Comparison of ENCODE assay signal across 7 cellular contexts in the genomic region with DNA sequence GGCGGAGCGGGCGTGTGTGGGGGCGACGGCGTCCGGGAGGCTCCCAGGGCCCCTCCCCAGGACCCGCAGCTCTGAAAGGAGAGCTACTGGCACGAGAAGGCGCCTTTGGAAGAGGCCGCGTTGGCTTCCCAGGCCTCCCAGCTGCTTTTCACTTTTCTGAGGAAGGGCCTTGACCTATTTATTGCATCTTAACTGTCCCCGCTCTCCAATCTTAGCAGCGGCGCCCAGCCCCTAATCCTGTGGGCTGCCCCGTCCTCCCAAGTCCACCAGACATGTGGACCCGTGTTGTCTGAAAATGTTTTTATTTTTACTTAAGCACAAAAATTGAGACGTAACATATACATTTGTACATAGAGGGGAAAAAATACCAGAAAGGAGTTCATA. TPM values are rescaled to one million over a fixed set of nuclear protein-coding genes. Genes with fewer than 3 reads are reported as not detected.
DNase-seq lines count a peak whose midpoint lies in the region; ATAC-seq and TF ChIP-seq lines count a peak whose summit lies in the region.

No MANE protein-coding gene starts in this region.

- DNase-seq in HL-60 (ENCODE audit: low read depth in 1 of 2, low spot score in 1 of 2) (no peak), stomach (no peak), cortex of kidney (lab: John Stamatoyannopoulos, UW) (no peak)
- no peak for DNase-seq in activated naive CD4-positive, alpha-beta T cell treated with anti-CD3 and anti-CD28 coated beads, Interleukin-2, amount 50 U/mL, for 72 hours (ENCODE audit: low spot score in 2 of 2)

- H3K27ac ChIP-seq in HL-60 (replicated peaks), result peak overlapping the region; percentile 80
- peak overlapping the region; percentile 49 for H3K27ac ChIP-seq in iPS-20b (ENCODE audit: low read length)
- peak overlapping the region; percentile 85 to 93 (median 88) for H3K27ac ChIP-seq in stomach

- intact Hi-C loops in stomach (cut with DNase I; ENCODE audit: low total_unique reads), result loop anchor here (10.0 kb wide), 1 partner anchor 51 kb away; a partner anchor contains a TSS

- H3K36me3 ChIP-seq in iPS-20b (ENCODE audit: insufficient read depth, low read depth, low read length), result peaks cover 24% of the 10 kb centered on the region; the same call in 1 of the 2 replicates
- peaks cover 22 to 76% (median 69%) of the 10 kb centered on the region in 4 donors for H3K36me3 ChIP-seq in stomach

- H3K36me3 Mint-ChIP-seq in activated naive CD4-positive, alpha-beta T cell treated with anti-CD3 and anti-CD28 coated beads, Interleukin-2, amount 50 U/mL, for 72 hours, result peaks cover 0 to 12% of the 10 kb centered on the region in 2 donors

- no peak for TF ChIP-seq EP300 in stomach (IDR thresholded peaks at IDR 0.05)

- H3K4me1 ChIP-seq in iPS-20b (ENCODE audit: insufficient read depth, low read length) (peaks cover 3% of the 10 kb centered on the region; the same call in 1 of the 2 replicates), stomach (peaks cover 22 to 60% (median 38%) of the 10 kb centered on the region in 4 donors)

- no peak for TF ChIP-seq POLR2A in stomach (IDR thresholded peaks at IDR 0.05)

- peak overlapping the region; percentile 87 to 94 for H3K27ac Mint-ChIP-seq in activated naive CD4-positive, alpha-beta T cell treated with anti-CD3 and anti-CD28 coated beads, Interleukin-2, amount 50 U/mL, for 72 hours

- no peak for TF ChIP-seq CTCF in HL-60 (IDR thresholded peaks at IDR 0.05; ENCODE audit: insufficient read depth, low read length)
- no peak for TF ChIP-seq CTCF in stomach (IDR thresholded peaks at IDR 0.05)

- 16 to 19% (median 17%) methylated on average over 16 to 18 of the region's 18 CpGs for WGBS in stomach, 5 donors

- H3K27me3 ChIP-seq in HL-60 (ENCODE audit: insufficient read depth, poor library complexity, severe bottlenecking), result no peaks in the 10 kb centered on the region
- no peaks in the 10 kb centered on the region for H3K27me3 ChIP-seq in iPS-20b (ENCODE audit: insufficient read depth, low read length)
- H3K27me3 ChIP-seq in stomach, result no peaks in the 10 kb centered on the region

- H3K9me3 Mint-ChIP-seq in activated naive CD4-positive, alpha-beta T cell treated with anti-CD3 and anti-CD28 coated beads, Interleukin-2, amount 50 U/mL, for 72 hours, result no peaks in the 10 kb centered on the region

- peak overlapping the region; percentile 39 for H3K4me3 ChIP-seq in HL-60 (replicated peaks; ENCODE audit: insufficient read depth, low read length)
- H3K4me3 ChIP-seq in iPS-20b (ENCODE audit: low read length), result peak overlapping the region; percentile 83
- H3K4me3 ChIP-seq in stomach, result peak overlapping the region; percentile 75 to 84 (median 80)

- H3K9me3 ChIP-seq in iPS-20b (ENCODE audit: insufficient read depth, low read depth, low read length) (no peaks in the 10 kb centered on the region), stomach (no peaks in the 10 kb centered on the region)

- H3K9ac ChIP-seq in iPS-20b (ENCODE audit: low read depth, low read length), result peak overlapping the region; percentile 94

- ATAC-seq in activated naive CD4-positive, alpha-beta T cell treated with anti-CD3 and anti-CD28 coated beads, Interleukin-2, amount 50 U/mL, for 72 hours, result no peak
- ATAC-seq in GM21576 (IDR thresholded peaks at IDR 0.05; ENCODE audit: unreplicated experiment), result no peak
- ATAC-seq in GM18858 (IDR thresholded peaks at IDR 0.05; ENCODE audit: unreplicated experiment), result no peak

RNA-seq across cellular contexts. Expression of a gene that starts 0.5 kb away (rescaled TPM):
- total RNA-seq in activated naive CD4-positive, alpha-beta T cell treated with anti-CD3 and anti-CD28 coated beads, Interleukin-2, amount 50 U/mL, for 72 hours, result 10 to 100 TPM; 37.6 to 50.3 TPM
- 100 to 1,000 TPM in 2 of 5 donors, 10 to 100 TPM in 3; 25.0 to 251 (median 50.7) TPM for total RNA-seq in stomach
- polyA plus RNA-seq in stomach, result 10 to 100 TPM; 19.4 to 42.4 (median 24.0) TPM

RNA-seq across cellular contexts. Expression of a gene that starts 17.0 kb away (rescaled TPM):
- total RNA-seq in activated naive CD4-positive, alpha-beta T cell treated with anti-CD3 and anti-CD28 coated beads, Interleukin-2, amount 50 U/mL, for 72 hours, result under 1 TPM in 1 of 2 donors, not detected in 1; 0.25 TPM
- 10 to 100 TPM in 2 of 5 donors, not detected in 3; 37.5 to 57.8 TPM for total RNA-seq in stomach
- polyA plus RNA-seq in stomach, result 1 to 10 TPM in 1 of 3 donors, under 1 TPM in 1, not detected in 1; 0.61 to 1.4 TPM

RNA-seq across cellular contexts. Expression of a gene that starts 29.7 kb away (rescaled TPM):
- 10 to 100 TPM; 79.5 to 92.7 TPM for total RNA-seq in activated naive CD4-positive, alpha-beta T cell treated with anti-CD3 and anti-CD28 coated beads, Interleukin-2, amount 50 U/mL, for 72 hours
- 100 to 1,000 TPM in 2 of 5 donors, 10 to 100 TPM in 3; 30.3 to 134 (median 45.5) TPM for total RNA-seq in stomach
- 10 to 100 TPM; 16.8 to 46.0 (median 20.3) TPM for polyA plus RNA-seq in stomach

RNA-seq across cellular contexts. Expression of a gene that starts 30.8 kb away (rescaled TPM):
- 1 to 10 TPM in 1 of 2 donors, under 1 TPM in 1; 0.27 to 1.1 TPM for total RNA-seq in activated naive CD4-positive, alpha-beta T cell treated with anti-CD3 and anti-CD28 coated beads, Interleukin-2, amount 50 U/mL, for 72 hours
- 10 to 100 TPM in 1 of 5 donors, 1 to 10 TPM in 1, not detected in 3; 5.9 to 83.5 TPM for total RNA-seq in stomach
- not detected for polyA plus RNA-seq in stomach

RNA-seq across cellular contexts. Expression of a gene that starts 46.4 kb away (rescaled TPM):
- 10 to 100 TPM; 22.0 to 98.0 TPM for total RNA-seq in activated naive CD4-positive, alpha-beta T cell treated with anti-CD3 and anti-CD28 coated beads, Interleukin-2, amount 50 U/mL, for 72 hours
- total RNA-seq in stomach, result 10 to 100 TPM; 17.0 to 35.7 (median 20.4) TPM
- 10 to 100 TPM; 18.4 to 20.7 (median 20.3) TPM for polyA plus RNA-seq in stomach
